ENCODE assay signal across 14 cellular contexts in genomic region chr13:40697711-40698110, GRCh38. TPM values are rescaled to one million over a fixed set of nuclear protein-coding genes. Genes with fewer than 3 reads are reported as not detected.
A peak's percentile ranks its signal among the peaks of the same experiment; 100 is the strongest.
DNase-seq lines count a peak whose midpoint lies in the region; ATAC-seq and TF ChIP-seq lines count a peak whose summit lies in the region.
"Had no signal": no experiment of that assay in that cellular context is flagged by ENCODE, and none has a peak within 500 bp of the region (broad histone marks: within the 10 kb centered on the region; RNA-seq: fewer than 3 reads in every experiment).

No MANE protein-coding gene starts in this region.

- CTCF ChIA-PET in CD8-positive, alpha-beta T cell (lab: Charles Lee), result interaction anchor here (0.6 to 1.1 kb wide), 2 partner anchors 80 to 332 kb away, joined by 3 to 4 read pairs; no protein-coding TSS in a partner anchor

- no peak overlapping the region for H3K4me3 Mint-ChIP-seq in stimulated activated naive B cell treated with anti-CD40 and anti-IgM and Interleukin-4, amounts not matched to agents 10 μg/mL and 1 μg/mL and 100 μg/mL, for 72 hours
- H3K4me3 Mint-ChIP-seq in naive thymus-derived CD8-positive, alpha-beta T cell, result no peak overlapping the region
- no peak overlapping the region for H3K4me3 Mint-ChIP-seq in CD8-positive, alpha-beta T cell
- H3K4me3 Mint-ChIP-seq in natural killer cell, result no peak overlapping the region
- H3K4me3 Mint-ChIP-seq: activated CD4-positive, alpha-beta memory T cell treated with anti-CD3 and anti-CD28 coated beads, Interleukin-2, amount 10 ng/mL, durations not matched to agents 7 days and 5 days; CD4-positive, alpha-beta T cell had no signal

- H3K27me3 Mint-ChIP-seq in stimulated activated naive B cell treated with anti-CD40 and anti-IgM and Interleukin-4, amounts not matched to agents 10 μg/mL and 1 μg/mL and 100 μg/mL, for 72 hours, result no peaks in the 10 kb centered on the region
- no peaks in the 10 kb centered on the region for H3K27me3 Mint-ChIP-seq in naive thymus-derived CD8-positive, alpha-beta T cell
- no peaks in the 10 kb centered on the region for H3K27me3 Mint-ChIP-seq in CD8-positive, alpha-beta T cell (ENCODE audit: low read depth)
- no peaks in the 10 kb centered on the region for H3K27me3 Mint-ChIP-seq in natural killer cell (ENCODE audit: low read depth in 2 of 2)
- H3K27me3 Mint-ChIP-seq: activated CD4-positive, alpha-beta memory T cell treated with anti-CD3 and anti-CD28 coated beads, Interleukin-2, amount 10 ng/mL, durations not matched to agents 7 days and 5 days; CD4-positive, alpha-beta T cell had no signal

- DNase-seq in stimulated activated naive B cell treated with anti-CD40 and anti-IgM and Interleukin-4, amounts not matched to agents 10 μg/mL and 1 μg/mL and 100 μg/mL, for 72 hours, result no peak
- no peak for DNase-seq in naive thymus-derived CD8-positive, alpha-beta T cell
- no peak for DNase-seq in CD8-positive, alpha-beta T cell
- DNase-seq in natural killer cell (no peak), NCI-H526 (lab: John Stamatoyannopoulos, UW) (no peak)
- DNase-seq: activated CD4-positive, alpha-beta memory T cell treated with anti-CD3 and anti-CD28 coated beads, Interleukin-2, amount 10 ng/mL, durations not matched to agents 7 days and 5 days; activated gamma-delta T cell treated with Interleukin-2 at 50 U/mL for 16 hours; CD4-positive, alpha-beta T cell; right cardiac atrium; T1000 had no signal

- POLR2A ChIA-PET in naive thymus-derived CD8-positive, alpha-beta T cell (lab: Charles Lee), result interaction anchor here (0.6 kb wide), 1 partner anchor 830 kb away, joined by 4 read pairs; no protein-coding TSS in a partner anchor
- POLR2A ChIA-PET in CD8-positive, alpha-beta T cell (lab: Charles Lee), result no interaction called here

- no peaks in the 10 kb centered on the region for H3K9me3 ChIP-seq in CD8-positive, alpha-beta T cell (ENCODE audit: low read length)
- H3K9me3 ChIP-seq: breast epithelium had no signal

- peaks cover 3 to 5% of the 10 kb centered on the region in 2 donors for H3K4me1 Mint-ChIP-seq in stimulated activated naive B cell treated with anti-CD40 and anti-IgM and Interleukin-4, amounts not matched to agents 10 μg/mL and 1 μg/mL and 100 μg/mL, for 72 hours
- no peaks in the 10 kb centered on the region for H3K4me1 Mint-ChIP-seq in naive thymus-derived CD8-positive, alpha-beta T cell
- H3K4me1 Mint-ChIP-seq in CD8-positive, alpha-beta T cell (ENCODE audit: low read depth), result no peaks in the 10 kb centered on the region
- no peaks in the 10 kb centered on the region for H3K4me1 Mint-ChIP-seq in natural killer cell
- H3K4me1 Mint-ChIP-seq: activated CD4-positive, alpha-beta memory T cell treated with anti-CD3 and anti-CD28 coated beads, Interleukin-2, amount 10 ng/mL, durations not matched to agents 7 days and 5 days had no signal

- no peaks in the 10 kb centered on the region for H3K36me3 ChIP-seq in CD8-positive, alpha-beta T cell (ENCODE audit: insufficient read depth, low read length)
- H3K36me3 ChIP-seq: breast epithelium had no signal

- no peaks in the 10 kb centered on the region for H3K4me1 ChIP-seq in CD8-positive, alpha-beta T cell (ENCODE audit: insufficient read depth, low read length)
- H3K4me1 ChIP-seq: breast epithelium had no signal

- H3K36me3 Mint-ChIP-seq in stimulated activated naive B cell treated with anti-CD40 and anti-IgM and Interleukin-4, amounts not matched to agents 10 μg/mL and 1 μg/mL and 100 μg/mL, for 72 hours, result peaks cover 4% of the 10 kb centered on the region in 2 donors
- H3K36me3 Mint-ChIP-seq in naive thymus-derived CD8-positive, alpha-beta T cell, result no peaks in the 10 kb centered on the region
- no peaks in the 10 kb centered on the region for H3K36me3 Mint-ChIP-seq in CD8-positive, alpha-beta T cell
- no peaks in the 10 kb centered on the region for H3K36me3 Mint-ChIP-seq in natural killer cell

- H3K27ac ChIP-seq in CD8-positive, alpha-beta T cell (ENCODE audit: low read depth, low read length), result no peak overlapping the region
- H3K27ac ChIP-seq: breast epithelium had no signal

- no peak for TF ChIP-seq CTCF in CD8-positive, alpha-beta T cell (IDR thresholded peaks at IDR 0.05)
- TF ChIP-seq CTCF in natural killer cell (IDR thresholded peaks at IDR 0.05), result no peak

- ATAC-seq in GM19025 (IDR thresholded peaks at IDR 0.05; ENCODE audit: low read depth, unreplicated experiment), result peak; percentile 69
- ATAC-seq in GM21723 (IDR thresholded peaks at IDR 0.05; ENCODE audit: unreplicated experiment), result peak; percentile 83
- peak; percentile 57 for ATAC-seq in HG03139 (IDR thresholded peaks at IDR 0.05; ENCODE audit: unreplicated experiment)
- ATAC-seq in stimulated activated naive B cell treated with anti-CD40 and anti-IgM and Interleukin-4, amounts not matched to agents 10 μg/mL and 1 μg/mL and 100 μg/mL, for 72 hours (replicated peaks), result peak; percentile 48 to 66
- no peak for ATAC-seq in naive thymus-derived CD8-positive, alpha-beta T cell
- no peak for ATAC-seq in CD8-positive, alpha-beta T cell
- no peak for ATAC-seq in natural killer cell
- ATAC-seq: right cardiac atrium had no signal

- H3K9me3 Mint-ChIP-seq in stimulated activated naive B cell treated with anti-CD40 and anti-IgM and Interleukin-4, amounts not matched to agents 10 μg/mL and 1 μg/mL and 100 μg/mL, for 72 hours, result no peaks in the 10 kb centered on the region
- no peaks in the 10 kb centered on the region for H3K9me3 Mint-ChIP-seq in naive thymus-derived CD8-positive, alpha-beta T cell
- H3K9me3 Mint-ChIP-seq in CD8-positive, alpha-beta T cell, result no peaks in the 10 kb centered on the region
- no peaks in the 10 kb centered on the region for H3K9me3 Mint-ChIP-seq in natural killer cell
- H3K9me3 Mint-ChIP-seq: activated CD4-positive, alpha-beta memory T cell treated with anti-CD3 and anti-CD28 coated beads, Interleukin-2, amount 10 ng/mL, durations not matched to agents 7 days and 5 days; CD4-positive, alpha-beta T cell had no signal

- H3K27me3 ChIP-seq in CD8-positive, alpha-beta T cell (ENCODE audit: insufficient read depth, low read length), result no peaks in the 10 kb centered on the region
- H3K27me3 ChIP-seq: breast epithelium had no signal

- no peak overlapping the region for H3K4me3 ChIP-seq in CD8-positive, alpha-beta T cell (ENCODE audit: low read depth, low read length)
- H3K4me3 ChIP-seq: breast epithelium had no signal

- intact Hi-C loops in CD8-positive, alpha-beta T cell (cut with DNase I, micrococcal nuclease), result no loop called here
- intact Hi-C loops in natural killer cell (cut with micrococcal nuclease), result no loop called here

- no peak overlapping the region for H3K27ac Mint-ChIP-seq in stimulated activated naive B cell treated with anti-CD40 and anti-IgM and Interleukin-4, amounts not matched to agents 10 μg/mL and 1 μg/mL and 100 μg/mL, for 72 hours
- H3K27ac Mint-ChIP-seq in naive thymus-derived CD8-positive, alpha-beta T cell, result peak overlapping the region in 1 of 10 donors; percentile 63
- no peak overlapping the region for H3K27ac Mint-ChIP-seq in CD8-positive, alpha-beta T cell
- no peak overlapping the region for H3K27ac Mint-ChIP-seq in natural killer cell
- H3K27ac Mint-ChIP-seq: activated CD4-positive, alpha-beta memory T cell treated with anti-CD3 and anti-CD28 coated beads, Interleukin-2, amount 10 ng/mL, durations not matched to agents 7 days and 5 days; CD4-positive, alpha-beta T cell had no signal

RNA-seq across cellular contexts. Expression of gene FOXO1, which starts 31.3 kb away (rescaled TPM):
- total RNA-seq in naive thymus-derived CD8-positive, alpha-beta T cell, result 100 to 1,000 TPM; 101 to 103 TPM
- 100 to 1,000 TPM in 1 of 3 donors, 10 to 100 TPM in 2; 59.1 to 137 (median 86.5) TPM for polyA plus RNA-seq in naive thymus-derived CD8-positive, alpha-beta T cell
- total RNA-seq in CD8-positive, alpha-beta T cell, result 10 to 100 TPM; 97.2 to 97.3 TPM
- total RNA-seq in natural killer cell, result 10 to 100 TPM; 23.9 to 29.8 (median 27.6) TPM

Comparison
In these comparisons a context has a peak if more than half of its experiments do, and no peak if none do; other contexts are left out.
1. ATAC-seq: peak in GM19025 (single experiment), GM21723 (single experiment), HG03139 (single experiment) and stimulated activated naive B cell treated with anti-CD40 and anti-IgM and Interleukin-4, amounts not matched to agents 10 μg/mL and 1 μg/mL and 100 μg/mL, for 72 hours (2 of 2); none in naive thymus-derived CD8-positive, alpha-beta T cell (0 of 2), CD8-positive, alpha-beta T cell (single experiment) and natural killer cell (0 of 3).